ENCODE assay signal across 25 cellular contexts in genomic region chr1:165675794-165676193, GRCh38.
"Had no signal": no experiment of that assay in that cellular context is flagged by ENCODE, and none has a peak within 500 bp of the region (broad histone marks: within the 10 kb centered on the region; RNA-seq: fewer than 3 reads in every experiment).

No MANE protein-coding gene starts in this region.

- H3K27ac ChIP-seq: breast epithelium, colonic mucosa, epithelial cell of prostate, esophagus squamous epithelium, left lung, neural progenitor cell, parathyroid adenoma, right atrium auricular region, tibial nerve had no signal

- ATAC-seq: activated CD8-positive, alpha-beta T cell treated with anti-CD3 and anti-CD28 coated beads for 36 hours; activated T-cell treated with anti-CD3 and anti-CD28 coated beads, Interleukin-2, amount 50 U/mL, for 4 hours; left lung; naive thymus-derived CD4-positive, alpha-beta T cell; T-cell had no signal

- H3K36me3 ChIP-seq: breast epithelium, colonic mucosa had no signal

- H2AFZ ChIP-seq: neural progenitor cell, parathyroid adenoma had no signal

- H3K27me3 ChIP-seq: breast epithelium, colonic mucosa, esophagus squamous epithelium, left lung, neural progenitor cell, right atrium auricular region, tibial nerve had no signal

- H3K9me3 ChIP-seq: breast epithelium, colonic mucosa, esophagus squamous epithelium, left lung, right atrium auricular region, tibial nerve had no signal

- H3K9me3 Mint-ChIP-seq: activated B cell treated with CpG ODN at 0.5 μM for 24 hours; activated CD8-positive, alpha-beta T cell treated with anti-CD3 and anti-CD28 coated beads for 36 hours; activated naive CD4-positive, alpha-beta T cell treated with anti-CD3 and anti-CD28 coated beads, Interleukin-2, amount 50 U/mL, for 24 hours; activated T-cell treated with anti-CD3 and anti-CD28 coated beads, Interleukin-2, amount 50 U/mL, for 4 hours; activated T-helper 2 cell treated with anti-CD3 and anti-CD28 coated beads, Interferon-gamma antibody, Interleukin-2, Interleukin-4, amounts not matched to agents 10 μg/mL and 5 μg/mL and 100 μg/mL, durations not matched to agents 14 hours and 24 hours and 36 hours; neural progenitor cell; T-cell; T-helper 2 cell treated with Interferon-gamma antibody and Interleukin-4, amounts not matched to agents 5 μg/mL and 100 μg/mL, for 36 hours had no signal

- H3K4me1 Mint-ChIP-seq: activated B cell treated with CpG ODN at 0.5 μM for 24 hours, neural progenitor cell had no signal

- H3K27me3 Mint-ChIP-seq: activated B cell treated with CpG ODN at 0.5 μM for 24 hours; activated CD8-positive, alpha-beta T cell treated with anti-CD3 and anti-CD28 coated beads for 36 hours; activated naive CD4-positive, alpha-beta T cell treated with anti-CD3 and anti-CD28 coated beads, Interleukin-2, amount 50 U/mL, for 24 hours; naive thymus-derived CD4-positive, alpha-beta T cell; T-cell had no signal

- H3K4me2 ChIP-seq: neural progenitor cell had no signal

- H3K4me1 ChIP-seq: breast epithelium, colonic mucosa, esophagus squamous epithelium, neural progenitor cell, parathyroid adenoma, right atrium auricular region, tibial nerve had no signal

- H3K9ac ChIP-seq: neural progenitor cell, parathyroid adenoma had no signal

- H3K4me3 Mint-ChIP-seq: activated B cell treated with CpG ODN at 0.5 μM for 24 hours; activated CD8-positive, alpha-beta T cell treated with anti-CD3 and anti-CD28 coated beads for 36 hours; activated naive CD4-positive, alpha-beta T cell treated with anti-CD3 and anti-CD28 coated beads, Interleukin-2, amount 50 U/mL, for 24 hours; activated T-cell treated with anti-CD3 and anti-CD28 coated beads, Interleukin-2, amount 50 U/mL, for 4 hours; naive thymus-derived CD4-positive, alpha-beta T cell; neural progenitor cell; T-cell; T-helper 2 cell treated with Interferon-gamma antibody and Interleukin-4, amounts not matched to agents 5 μg/mL and 100 μg/mL, for 36 hours had no signal

- H3K27ac Mint-ChIP-seq: activated B cell treated with CpG ODN at 0.5 μM for 24 hours; activated CD8-positive, alpha-beta T cell treated with anti-CD3 and anti-CD28 coated beads for 36 hours; activated naive CD4-positive, alpha-beta T cell treated with anti-CD3 and anti-CD28 coated beads, Interleukin-2, amount 50 U/mL, for 24 hours; activated T-helper 2 cell treated with anti-CD3 and anti-CD28 coated beads, Interferon-gamma antibody, Interleukin-2, Interleukin-4, amounts not matched to agents 10 μg/mL and 5 μg/mL and 100 μg/mL, durations not matched to agents 14 hours and 24 hours and 36 hours; neural progenitor cell had no signal

- DNase-seq: activated B cell treated with CpG ODN at 0.5 μM for 24 hours; activated CD4-positive, alpha-beta T cell treated with anti-CD3 and anti-CD28 coated beads, Interleukin-2, amount 50 U/mL, for 1 hour; activated CD8-positive, alpha-beta T cell treated with anti-CD3 and anti-CD28 coated beads for 36 hours; activated T-cell treated with anti-CD3 and anti-CD28 coated beads, Interleukin-2, amount 50 U/mL, for 4 hours; colonic mucosa; effector CD8-positive, alpha-beta T cell; esophagus squamous epithelium; foreskin melanocyte; left lung; naive thymus-derived CD4-positive, alpha-beta T cell; occipital lobe; stimulated activated CD4-positive, alpha-beta T cell treated with anti-CD3 and anti-CD28 coated beads, Interleukin-15, amount 100 ng/mL, for 24 hours; stimulated activated CD4-positive, alpha-beta T cell treated with anti-CD3 and anti-CD28 coated beads, Interleukin-2, amount 100 ng/mL, for 24 hours; stimulated activated naive CD4-positive, alpha-beta T cell treated with Interleukin-2 at 50 U/mL for 16 hours; T-cell had no signal

- H3K4me3 ChIP-seq: breast epithelium, colonic mucosa, esophagus squamous epithelium, left lung, lung, neural progenitor cell, right atrium auricular region, tibial nerve had no signal
